Comparison of ENCODE assay signal across 21 cellular contexts in genomic region chr1:94952539-94952938, GRCh38.
"Had no signal": no experiment of that assay in that cellular context is flagged by ENCODE, and none has a peak within 500 bp of the region (broad histone marks: within the 10 kb centered on the region; RNA-seq: fewer than 3 reads in every experiment).

No MANE protein-coding gene starts in this region.

- H3K4me3 ChIP-seq: coronary artery, dorsolateral prefrontal cortex, esophagus muscularis mucosa, gastroesophageal sphincter, heart right ventricle, left ventricle myocardium inferior, lower lobe of right lung had no signal

- H3K4me1 ChIP-seq: foreskin keratinocyte had no signal

- H3K27me3 ChIP-seq: dorsolateral prefrontal cortex, esophagus muscularis mucosa, foreskin keratinocyte, gastroesophageal sphincter, heart right ventricle had no signal

- ATAC-seq: gastroesophageal sphincter; heart right ventricle; lower lobe of right lung; naive thymus-derived CD8-positive, alpha-beta T cell had no signal

- DNase-seq: dermis blood vessel endothelial cell; dorsolateral prefrontal cortex; effector CD4-positive, alpha-beta T cell; effector memory CD4-positive, alpha-beta T cell; foreskin keratinocyte; head of caudate nucleus; heart right ventricle; hippocampal formation; immature natural killer cell; islet precursor cell; kidney; kidney glomerular epithelial cell; left ventricle myocardium inferior; lower lobe of right lung; mesenchymal stem cell; midbrain; naive B cell; naive thymus-derived CD8-positive, alpha-beta T cell had no signal

- H3K36me3 ChIP-seq: esophagus muscularis mucosa, gastroesophageal sphincter, heart right ventricle, left ventricle myocardium inferior, lower lobe of right lung had no signal

- H3K27ac ChIP-seq: coronary artery, dorsolateral prefrontal cortex, esophagus muscularis mucosa, foreskin keratinocyte, gastroesophageal sphincter, heart right ventricle, left ventricle myocardium inferior, lower lobe of right lung had no signal

- H3K9me3 ChIP-seq: esophagus muscularis mucosa, gastroesophageal sphincter, heart right ventricle, lower lobe of right lung had no signal
